1 cellular context compared by ENCODE assay signal in genomic region chr17:1597861-1598342, GRCh38.
TF ChIP-seq lines count a peak whose summit lies in the region.

No MANE protein-coding gene starts in this region.

TF ChIP-seq in HepG2, 621 proteins besides CTCF, POLR2A, EP300 and RAD21 (continued from another document and continues in another):
- no peak; the same call in 1 of the 2 replicates for TF ChIP-seq KMT2A (CRISPR knock-in tag; IDR thresholded peaks at IDR 0.05)
- TF ChIP-seq ZNF619 (CRISPR knock-in tag; IDR thresholded peaks at IDR 0.05) = no peak
- no peak for TF ChIP-seq ZNF839 (CRISPR knock-in tag; IDR thresholded peaks at IDR 0.05; ENCODE audit: borderline replicate concordance)
- 0 out of 2 replicates have a peak, but pooled peaks have one; percentile 28 for TF ChIP-seq MIXL1 (CRISPR knock-in tag; IDR thresholded peaks at IDR 0.05)
- TF ChIP-seq SOX13 (IDR thresholded peaks at IDR 0.05) = 0 out of 2 replicates have a peak, but pooled peaks have one; percentile 19
- peak in 1 of 2 experiments; percentile 76; a peak in 2 of 4 replicates for TF ChIP-seq SOX13 (CRISPR knock-in tag; conservative IDR thresholded peaks at IDR 0.05 in 1 of 2, IDR thresholded peaks at IDR 0.05 in 1 of 2)
- no peak for TF ChIP-seq ZFP36L1 (CRISPR knock-in tag; IDR thresholded peaks at IDR 0.05)
- no peak for TF ChIP-seq SNAPC2 (CRISPR knock-in tag; IDR thresholded peaks at IDR 0.05)
- TF ChIP-seq ZNF34 (CRISPR knock-in tag; IDR thresholded peaks at IDR 0.05; ENCODE audit: borderline replicate concordance) = no peak
- TF ChIP-seq, protein P1, sequence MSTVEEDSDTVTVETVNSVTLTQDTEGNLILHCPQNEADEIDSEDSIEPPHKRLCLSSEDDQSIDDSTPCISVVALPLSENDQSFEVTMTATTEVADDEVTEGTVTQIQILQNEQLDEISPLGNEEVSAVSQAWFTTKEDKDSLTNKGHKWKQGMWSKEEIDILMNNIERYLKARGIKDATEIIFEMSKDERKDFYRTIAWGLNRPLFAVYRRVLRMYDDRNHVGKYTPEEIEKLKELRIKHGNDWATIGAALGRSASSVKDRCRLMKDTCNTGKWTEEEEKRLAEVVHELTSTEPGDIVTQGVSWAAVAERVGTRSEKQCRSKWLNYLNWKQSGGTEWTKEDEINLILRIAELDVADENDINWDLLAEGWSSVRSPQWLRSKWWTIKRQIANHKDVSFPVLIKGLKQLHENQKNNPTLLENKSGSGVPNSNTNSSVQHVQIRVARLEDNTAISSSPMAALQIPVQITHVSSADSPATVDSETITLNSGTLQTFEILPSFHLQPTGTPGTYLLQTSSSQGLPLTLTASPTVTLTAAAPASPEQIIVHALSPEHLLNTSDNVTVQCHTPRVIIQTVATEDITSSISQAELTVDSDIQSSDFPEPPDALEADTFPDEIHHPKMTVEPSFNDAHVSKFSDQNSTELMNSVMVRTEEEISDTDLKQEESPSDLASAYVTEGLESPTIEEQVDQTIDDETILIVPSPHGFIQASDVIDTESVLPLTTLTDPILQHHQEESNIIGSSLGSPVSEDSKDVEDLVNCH (CRISPR knock-in tag; IDR thresholded peaks at IDR 0.05) = no peak
- TF ChIP-seq TAF1 (CRISPR knock-in tag; IDR thresholded peaks at IDR 0.05) = peak; percentile 37; the same call in 1 of the 2 replicates
- TF ChIP-seq XRCC5 (optimal IDR thresholded peaks at IDR 0.05; ENCODE audit: low read length) = no peak
- TF ChIP-seq KLF16 (CRISPR knock-in tag; IDR thresholded peaks at IDR 0.05) = peak in 1 of 2 experiments; percentile 55; a peak in 2 of 4 replicates
- no peak for TF ChIP-seq ZBTB21 (CRISPR knock-in tag; IDR thresholded peaks at IDR 0.05)
- TF ChIP-seq ZNF543 (CRISPR knock-in tag; IDR thresholded peaks at IDR 0.05) = 0 out of 2 replicates have a peak, but pooled peaks have one; percentile 55
- no peak for TF ChIP-seq SALL2 (CRISPR knock-in tag; IDR thresholded peaks at IDR 0.05)
- no peak for TF ChIP-seq ZBTB40 (IDR thresholded peaks at IDR 0.05)
- TF ChIP-seq ZBTB40 (CRISPR knock-in tag; IDR thresholded peaks at IDR 0.05) = no peak
- TF ChIP-seq PHF5A (CRISPR knock-in tag; IDR thresholded peaks at IDR 0.05; ENCODE audit: low read depth, unreplicated experiment) = peak; percentile 77
- TF ChIP-seq ZNF768 (CRISPR knock-in tag; IDR thresholded peaks at IDR 0.05) = no peak
- TF ChIP-seq ZNF260 (CRISPR knock-in tag; IDR thresholded peaks at IDR 0.05; ENCODE audit: borderline replicate concordance, low read depth) = no peak
- TF ChIP-seq ZFP82 (CRISPR knock-in tag; IDR thresholded peaks at IDR 0.05; ENCODE audit: borderline replicate concordance) = no peak
- 0 out of 2 replicates have a peak, but pooled peaks have one; percentile 24 for TF ChIP-seq MEIS1 (CRISPR knock-in tag; IDR thresholded peaks at IDR 0.05; ENCODE audit: borderline replicate concordance)
- no peak for TF ChIP-seq ZNF790 (CRISPR knock-in tag; IDR thresholded peaks at IDR 0.05; ENCODE audit: borderline replicate concordance)
- TF ChIP-seq HNRNPH1 (optimal IDR thresholded peaks at IDR 0.05; ENCODE audit: low read depth, low read length) = no peak
- TF ChIP-seq, protein P2, sequence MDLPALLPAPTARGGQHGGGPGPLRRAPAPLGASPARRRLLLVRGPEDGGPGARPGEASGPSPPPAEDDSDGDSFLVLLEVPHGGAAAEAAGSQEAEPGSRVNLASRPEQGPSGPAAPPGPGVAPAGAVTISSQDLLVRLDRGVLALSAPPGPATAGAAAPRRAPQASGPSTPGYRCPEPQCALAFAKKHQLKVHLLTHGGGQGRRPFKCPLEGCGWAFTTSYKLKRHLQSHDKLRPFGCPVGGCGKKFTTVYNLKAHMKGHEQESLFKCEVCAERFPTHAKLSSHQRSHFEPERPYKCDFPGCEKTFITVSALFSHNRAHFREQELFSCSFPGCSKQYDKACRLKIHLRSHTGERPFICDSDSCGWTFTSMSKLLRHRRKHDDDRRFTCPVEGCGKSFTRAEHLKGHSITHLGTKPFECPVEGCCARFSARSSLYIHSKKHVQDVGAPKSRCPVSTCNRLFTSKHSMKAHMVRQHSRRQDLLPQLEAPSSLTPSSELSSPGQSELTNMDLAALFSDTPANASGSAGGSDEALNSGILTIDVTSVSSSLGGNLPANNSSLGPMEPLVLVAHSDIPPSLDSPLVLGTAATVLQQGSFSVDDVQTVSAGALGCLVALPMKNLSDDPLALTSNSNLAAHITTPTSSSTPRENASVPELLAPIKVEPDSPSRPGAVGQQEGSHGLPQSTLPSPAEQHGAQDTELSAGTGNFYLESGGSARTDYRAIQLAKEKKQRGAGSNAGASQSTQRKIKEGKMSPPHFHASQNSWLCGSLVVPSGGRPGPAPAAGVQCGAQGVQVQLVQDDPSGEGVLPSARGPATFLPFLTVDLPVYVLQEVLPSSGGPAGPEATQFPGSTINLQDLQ (CRISPR knock-in tag; IDR thresholded peaks at IDR 0.05) = 0 out of 2 replicates have a peak, but pooled peaks have one; percentile 48
- peak; percentile 57; the same call in 1 of the 2 replicates for TF ChIP-seq ZNF335 (CRISPR knock-in tag; IDR thresholded peaks at IDR 0.05)
- peak; percentile 96 for TF ChIP-seq ZNF460 (CRISPR knock-in tag; IDR thresholded peaks at IDR 0.05; ENCODE audit: borderline replicate concordance)
- TF ChIP-seq YEATS2 (CRISPR knock-in tag; IDR thresholded peaks at IDR 0.05; ENCODE audit: borderline replicate concordance) = no peak; the same call in 1 of the 2 replicates
- no peak for TF ChIP-seq ZMAT5 (CRISPR knock-in tag; IDR thresholded peaks at IDR 0.05; ENCODE audit: borderline replicate concordance, low read depth)
- TF ChIP-seq PLRG1 (conservative IDR thresholded peaks at IDR 0.05) = no peak
- TF ChIP-seq HDAC1 (CRISPR knock-in tag; IDR thresholded peaks at IDR 0.05) = peak; percentile 83
- peak; percentile 87 for TF ChIP-seq RCOR2 (CRISPR knock-in tag; IDR thresholded peaks at IDR 0.05)
- no peak for TF ChIP-seq NR0B2 (CRISPR knock-in tag; IDR thresholded peaks at IDR 0.05)
- TF ChIP-seq ZNF614 (CRISPR knock-in tag; IDR thresholded peaks at IDR 0.05; ENCODE audit: borderline replicate concordance) = peak; percentile 71; the same call in 1 of the 2 replicates
- TF ChIP-seq NCOR1 (IDR thresholded peaks at IDR 0.05; ENCODE audit: borderline replicate concordance, low read length) = no peak
- peak; percentile 26; the same call in 1 of the 2 replicates for TF ChIP-seq SP4 (CRISPR knock-in tag; IDR thresholded peaks at IDR 0.05)
- TF ChIP-seq, protein P3, sequence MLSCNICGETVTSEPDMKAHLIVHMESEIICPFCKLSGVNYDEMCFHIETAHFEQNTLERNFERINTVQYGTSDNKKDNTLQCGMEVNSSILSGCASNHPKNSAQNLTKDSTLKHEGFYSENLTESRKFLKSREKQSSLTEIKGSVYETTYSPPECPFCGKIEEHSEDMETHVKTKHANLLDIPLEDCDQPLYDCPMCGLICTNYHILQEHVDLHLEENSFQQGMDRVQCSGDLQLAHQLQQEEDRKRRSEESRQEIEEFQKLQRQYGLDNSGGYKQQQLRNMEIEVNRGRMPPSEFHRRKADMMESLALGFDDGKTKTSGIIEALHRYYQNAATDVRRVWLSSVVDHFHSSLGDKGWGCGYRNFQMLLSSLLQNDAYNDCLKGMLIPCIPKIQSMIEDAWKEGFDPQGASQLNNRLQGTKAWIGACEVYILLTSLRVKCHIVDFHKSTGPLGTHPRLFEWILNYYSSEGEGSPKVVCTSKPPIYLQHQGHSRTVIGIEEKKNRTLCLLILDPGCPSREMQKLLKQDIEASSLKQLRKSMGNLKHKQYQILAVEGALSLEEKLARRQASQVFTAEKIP (CRISPR knock-in tag; IDR thresholded peaks at IDR 0.05; ENCODE audit: borderline replicate concordance) = no peak
- TF ChIP-seq RFXAP (CRISPR knock-in tag; IDR thresholded peaks at IDR 0.05; ENCODE audit: borderline replicate concordance) = no peak
- TF ChIP-seq, protein P4, sequence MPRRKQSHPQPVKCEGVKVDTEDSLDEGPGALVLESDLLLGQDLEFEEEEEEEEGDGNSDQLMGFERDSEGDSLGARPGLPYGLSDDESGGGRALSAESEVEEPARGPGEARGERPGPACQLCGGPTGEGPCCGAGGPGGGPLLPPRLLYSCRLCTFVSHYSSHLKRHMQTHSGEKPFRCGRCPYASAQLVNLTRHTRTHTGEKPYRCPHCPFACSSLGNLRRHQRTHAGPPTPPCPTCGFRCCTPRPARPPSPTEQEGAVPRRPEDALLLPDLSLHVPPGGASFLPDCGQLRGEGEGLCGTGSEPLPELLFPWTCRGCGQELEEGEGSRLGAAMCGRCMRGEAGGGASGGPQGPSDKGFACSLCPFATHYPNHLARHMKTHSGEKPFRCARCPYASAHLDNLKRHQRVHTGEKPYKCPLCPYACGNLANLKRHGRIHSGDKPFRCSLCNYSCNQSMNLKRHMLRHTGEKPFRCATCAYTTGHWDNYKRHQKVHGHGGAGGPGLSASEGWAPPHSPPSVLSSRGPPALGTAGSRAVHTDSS (CRISPR knock-in tag; conservative IDR thresholded peaks at IDR 0.05) = no peak
- TF ChIP-seq THAP8 (CRISPR knock-in tag; IDR thresholded peaks at IDR 0.05; ENCODE audit: borderline replicate concordance) = no peak
- no peak for TF ChIP-seq LCORL (IDR thresholded peaks at IDR 0.05)
- peak; percentile 98 for TF ChIP-seq LCORL (CRISPR knock-in tag; IDR thresholded peaks at IDR 0.05)
- TF ChIP-seq ZNF207 (IDR thresholded peaks at IDR 0.05; ENCODE audit: borderline replicate concordance) = no peak
